ENCODE assay signal across 10 cellular contexts in the genomic region with DNA sequence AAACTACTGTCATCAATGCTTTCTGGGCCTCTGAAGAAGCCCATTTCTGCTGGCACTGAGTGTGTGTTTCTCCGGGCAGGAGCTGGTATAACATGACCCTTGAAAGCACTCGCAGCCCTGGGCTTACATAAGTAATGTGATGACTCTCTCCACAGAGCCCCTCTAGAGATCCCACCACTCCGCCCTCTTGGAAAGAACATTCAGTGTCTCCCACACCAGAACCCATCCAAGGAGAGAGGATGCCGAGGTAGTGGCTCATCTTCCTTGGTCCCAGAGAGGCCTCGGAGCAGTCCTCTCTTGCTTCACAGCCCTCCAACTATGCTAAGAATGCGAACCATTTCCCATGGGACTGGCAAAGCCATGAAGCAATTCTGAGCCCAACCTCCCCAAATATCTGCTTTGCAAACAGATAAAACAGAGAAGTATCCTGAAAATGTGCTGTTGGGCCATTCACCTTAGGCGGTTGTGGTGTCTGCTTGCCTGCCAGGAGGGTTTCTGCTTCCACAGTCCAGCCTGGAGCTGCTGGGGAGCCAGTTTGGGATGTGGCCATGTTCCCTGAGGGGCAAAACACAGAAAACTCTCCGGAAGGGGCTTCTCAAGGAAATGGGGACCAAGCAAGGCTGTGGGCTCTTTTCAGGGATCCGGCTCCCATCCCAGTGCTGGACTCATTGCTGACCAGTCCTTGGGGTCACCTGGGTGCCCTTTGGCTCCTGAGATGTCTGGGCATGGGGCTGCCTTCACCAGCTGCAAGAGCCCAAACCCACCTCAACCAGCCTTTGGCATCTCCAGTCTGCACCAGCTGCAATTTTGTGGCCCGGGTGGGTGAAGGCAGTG. TPM values are rescaled to one million over a fixed set of nuclear protein-coding genes. Genes with fewer than 3 reads are reported as not detected.
DNase-seq lines count a peak whose midpoint lies in the region; ATAC-seq and TF ChIP-seq lines count a peak whose summit lies in the region.
"Had no signal": no experiment of that assay in that cellular context is flagged by ENCODE, and none has a peak within 500 bp of the region (broad histone marks: within the 10 kb centered on the region; RNA-seq: fewer than 3 reads in every experiment).

No MANE protein-coding gene starts in this region.

- no peaks in the 10 kb centered on the region for H3K36me3 Mint-ChIP-seq in activated T-helper 2 cell treated with anti-CD3 and anti-CD28 coated beads, Interferon-gamma antibody, Interleukin-2, Interleukin-4, amounts not matched to agents 10 μg/mL and 5 μg/mL and 100 μg/mL, durations not matched to agents 14 hours and 24 hours and 36 hours (ENCODE audit: low read depth)

- H3K4me3 ChIP-seq in WI38 (ENCODE audit: low read depth, low read length) (peak overlapping the region; percentile 1; the same call in 1 of the 2 replicates), left ventricle myocardium inferior (no peak overlapping the region), sigmoid colon (no peak overlapping the region)

- TF ChIP-seq CTCF in WI38 (IDR thresholded peaks at IDR 0.05; ENCODE audit: low read depth, low read length) (no peak), left ventricle myocardium inferior (IDR thresholded peaks at IDR 0.05; ENCODE audit: borderline replicate concordance) (no peak), sigmoid colon (IDR thresholded peaks at IDR 0.05) (no peak)

- H3K9me3 ChIP-seq in left ventricle myocardium inferior (replicated peaks) = no peaks in the 10 kb centered on the region
- no peaks in the 10 kb centered on the region for H3K9me3 ChIP-seq in sigmoid colon

- TF ChIP-seq EP300 in sigmoid colon (IDR thresholded peaks at IDR 0.05) = no peak

- H3K4me1 Mint-ChIP-seq in activated T-helper 2 cell treated with anti-CD3 and anti-CD28 coated beads, Interferon-gamma antibody, Interleukin-2, Interleukin-4, amounts not matched to agents 10 μg/mL and 5 μg/mL and 100 μg/mL, durations not matched to agents 14 hours and 24 hours and 36 hours (ENCODE audit: low read depth) = no peaks in the 10 kb centered on the region

- H3K27me3 Mint-ChIP-seq in activated T-helper 2 cell treated with anti-CD3 and anti-CD28 coated beads, Interferon-gamma antibody, Interleukin-2, Interleukin-4, amounts not matched to agents 10 μg/mL and 5 μg/mL and 100 μg/mL, durations not matched to agents 14 hours and 24 hours and 36 hours (ENCODE audit: low read depth) = peaks cover 9% of the 10 kb centered on the region

- WGBS in sigmoid colon, 2 donors = 76 to 86% methylated on average over 10 of the region's 10 CpGs

- no peak overlapping the region for H3K27ac Mint-ChIP-seq in activated T-helper 2 cell treated with anti-CD3 and anti-CD28 coated beads, Interferon-gamma antibody, Interleukin-2, Interleukin-4, amounts not matched to agents 10 μg/mL and 5 μg/mL and 100 μg/mL, durations not matched to agents 14 hours and 24 hours and 36 hours

- no peak for TF ChIP-seq POLR2A in sigmoid colon (IDR thresholded peaks at IDR 0.05)

- no peak overlapping the region for H3K4me3 Mint-ChIP-seq in activated T-helper 2 cell treated with anti-CD3 and anti-CD28 coated beads, Interferon-gamma antibody, Interleukin-2, Interleukin-4, amounts not matched to agents 10 μg/mL and 5 μg/mL and 100 μg/mL, durations not matched to agents 14 hours and 24 hours and 36 hours (ENCODE audit: low read depth)

- H3K36me3 ChIP-seq in left ventricle myocardium inferior (no peaks in the 10 kb centered on the region), sigmoid colon (no peaks in the 10 kb centered on the region)

- DNase-seq in GM04503 (ENCODE audit: low read depth) = peak; percentile 99
- peak; percentile 25 for DNase-seq in left ventricle myocardium inferior
- DNase-seq in sigmoid colon = peak; percentile 92
- DNase-seq in NCI-H748 treated with DMSO at 0.1 percent for 48 hours (lab: John Stamatoyannopoulos, UW) = no peak
- DNase-seq in activated T-helper 2 cell treated with anti-CD3 and anti-CD28 coated beads, Interferon-gamma antibody, Interleukin-2, Interleukin-4, amounts not matched to agents 10 μg/mL and 5 μg/mL and 100 μg/mL, durations not matched to agents 14 hours and 24 hours and 36 hours (ENCODE audit: low spot score) = no peak
- no peak for DNase-seq in SHP77 (lab: John Stamatoyannopoulos, UW)
- DNase-seq: central memory CD4-positive, alpha-beta T cell; NCI-H2081 had no signal

- H3K27ac ChIP-seq in left ventricle myocardium inferior (replicated peaks) = peak overlapping the region; percentile 69
- peak overlapping the region; percentile 56 to 88 (median 78) for H3K27ac ChIP-seq in sigmoid colon

- intact Hi-C loops in left ventricle myocardium inferior (cut with micrococcal nuclease) = no loop called here
- intact Hi-C loops in sigmoid colon (cut with DNase I) = no loop called here
- intact Hi-C loops in activated T-helper 2 cell treated with anti-CD3 and anti-CD28 coated beads, Interferon-gamma antibody, Interleukin-2, Interleukin-4, amounts not matched to agents 10 μg/mL and 5 μg/mL and 100 μg/mL, durations not matched to agents 14 hours and 24 hours and 36 hours (cut with micrococcal nuclease) = no loop called here

- H3K9me3 Mint-ChIP-seq in activated T-helper 2 cell treated with anti-CD3 and anti-CD28 coated beads, Interferon-gamma antibody, Interleukin-2, Interleukin-4, amounts not matched to agents 10 μg/mL and 5 μg/mL and 100 μg/mL, durations not matched to agents 14 hours and 24 hours and 36 hours = no peaks in the 10 kb centered on the region

- ATAC-seq in HG02763 (IDR thresholded peaks at IDR 0.05; ENCODE audit: unreplicated experiment) = no peak

- H3K27me3 ChIP-seq in left ventricle myocardium inferior (ENCODE audit: low read depth) (no peaks in the 10 kb centered on the region), sigmoid colon (no peaks in the 10 kb centered on the region)

- H3K4me1 ChIP-seq in left ventricle myocardium inferior (peaks cover 47% of the 10 kb centered on the region), sigmoid colon (peaks cover 0 to 65% (median 53%) of the 10 kb centered on the region in 4 donors)

RNA-seq across cellular contexts. Expression of a gene that starts 47.3 kb away (rescaled TPM):
- 44.4 TPM for total RNA-seq in left ventricle myocardium inferior
- 100 to 1,000 TPM in 1 of 4 donors, 10 to 100 TPM in 3; 43.5 to 112 (median 47.6) TPM for total RNA-seq in sigmoid colon
- polyA plus RNA-seq in sigmoid colon = 10 to 100 TPM in 1 of 3 donors, 1 to 10 TPM in 2; 1.6 to 13.8 (median 9.9) TPM
- not detected in 2 replicates for total RNA-seq in activated T-helper 2 cell treated with anti-CD3 and anti-CD28 coated beads, Interferon-gamma antibody, Interleukin-2, Interleukin-4, amounts not matched to agents 10 μg/mL and 5 μg/mL and 100 μg/mL, durations not matched to agents 14 hours and 24 hours and 36 hours

Comparison
In these comparisons a context has a peak if more than half of its experiments do, and no peak if none do; other contexts are left out.
1. DNase-seq: peak in GM04503 (single experiment), left ventricle myocardium inferior (single experiment) and sigmoid colon (single experiment); none in NCI-H748 treated with DMSO at 0.1 percent for 48 hours (single experiment), activated T-helper 2 cell treated with anti-CD3 and anti-CD28 coated beads, Interferon-gamma antibody, Interleukin-2, Interleukin-4, amounts not matched to agents 10 μg/mL and 5 μg/mL and 100 μg/mL, durations not matched to agents 14 hours and 24 hours and 36 hours (single experiment) and SHP77 (0 of 2).
2. RNA of a gene that starts 47.3 kb away (total RNA-seq): 43.5 to 112 TPM in sigmoid colon and 44.4 TPM in left ventricle myocardium inferior (single experiment); not detected in activated T-helper 2 cell treated with anti-CD3 and anti-CD28 coated beads, Interferon-gamma antibody, Interleukin-2, Interleukin-4, amounts not matched to agents 10 μg/mL and 5 μg/mL and 100 μg/mL, durations not matched to agents 14 hours and 24 hours and 36 hours; every median in the first group is over 10 times any median in the second.